15 cellular contexts compared by ENCODE assay signal in genomic region chr21:16891821-16892220, GRCh38.
DNase-seq lines count a peak whose midpoint lies in the region; ATAC-seq and TF ChIP-seq lines count a peak whose summit lies in the region.
"Had no signal": no experiment of that assay in that cellular context is flagged by ENCODE, and none has a peak within 500 bp of the region (broad histone marks: within the 10 kb centered on the region; RNA-seq: fewer than 3 reads in every experiment).

No MANE protein-coding gene starts in this region.

- ATAC-seq in omental fat pad (ENCODE audit: low FRiP score) (no peak), HG02981 (IDR thresholded peaks at IDR 0.05; ENCODE audit: unreplicated experiment) (no peak)
- ATAC-seq: natural killer cell had no signal

- CTCF ChIA-PET in HEK293 (lab: Yijun Ruan, JAX) (no interaction called here), RWPE1 (lab: Yijun Ruan, JAX) (no interaction called here)

- DNase-seq in astrocyte of the hippocampus (ENCODE audit: low read depth, low spot score) = peak; percentile 94
- peak; percentile 68 to 80 for DNase-seq in foreskin fibroblast
- DNase-seq in testis = peak; percentile 18
- DNase-seq in omental fat pad (ENCODE audit: low spot score) = no peak
- DNase-seq in RWPE1 (ENCODE audit: low spot score) = no peak
- DNase-seq: activated CD4-positive, alpha-beta memory T cell treated with anti-CD3 and anti-CD28 coated beads, Interleukin-2, amount 10 ng/mL, durations not matched to agents 7 days and 5 days; activated gamma-delta T cell treated with Interleukin-2 at 50 U/mL for 16 hours; cerebellar nuclear complex; DMS153; natural killer cell; NCI-H510A treated with DMSO at 0.1 percent for 48 hours had no signal

- TF ChIP-seq POLR2A in testis (IDR thresholded peaks at IDR 0.05) = no peak

- no peak overlapping the region for H3K4me3 ChIP-seq in HEK293 (ENCODE audit: low read depth, low read length)
- H3K4me3 ChIP-seq in foreskin fibroblast (ENCODE audit: low read depth in 1 of 2, low read length in 2 of 2) = no peak overlapping the region
- H3K4me3 ChIP-seq in testis = no peak overlapping the region
- H3K4me3 ChIP-seq: smooth muscle cell, thoracic aorta had no signal

- TF ChIP-seq CTCF in HEK293 (tag by site-specific recombination; IDR thresholded peaks at IDR 0.05) = no peak
- no peak for TF ChIP-seq CTCF in foreskin fibroblast (IDR thresholded peaks at IDR 0.05; ENCODE audit: low read depth, low read length)
- TF ChIP-seq CTCF in testis (IDR thresholded peaks at IDR 0.05) = no peak
- no peak for TF ChIP-seq CTCF in omental fat pad (IDR thresholded peaks at IDR 0.05)
- TF ChIP-seq CTCF in RWPE1 (conservative IDR thresholded peaks at IDR 0.05; ENCODE audit: low read depth) = no peak

- H3K4me1 ChIP-seq in HEK293 (ENCODE audit: control insufficient read depth, insufficient read depth, low read length) = no peaks in the 10 kb centered on the region
- peaks cover 4% of the 10 kb centered on the region for H3K4me1 ChIP-seq in testis

- H3K27ac ChIP-seq in HEK293 (ENCODE audit: extremely low read depth, low read depth, low read length) = no peak overlapping the region
- H3K27ac ChIP-seq in testis = no peak overlapping the region
- no peak overlapping the region for H3K27ac ChIP-seq in RWPE1
- H3K27ac ChIP-seq: thoracic aorta had no signal

- intact Hi-C loops in testis (cut with DNase I; ENCODE audit: low total_unique reads) = no loop called here

- H3K36me3 ChIP-seq in HEK293 (ENCODE audit: control insufficient read depth in 2 of 2, insufficient read depth in 1 of 2, low read length in 2 of 2) (no peaks in the 10 kb centered on the region), testis (ENCODE audit: low read depth, missing control alignments) (no peaks in the 10 kb centered on the region)
- H3K36me3 ChIP-seq: thoracic aorta had no signal

- POLR2A ChIA-PET in HEK293 (lab: Yijun Ruan, JAX) = no interaction called here
- POLR2A ChIA-PET in RWPE1 (lab: Yijun Ruan, JAX; ENCODE audit: low non-redundant PET) = no interaction called here

- no peaks in the 10 kb centered on the region for H3K27me3 ChIP-seq in testis

- no peaks in the 10 kb centered on the region for H3K9me3 ChIP-seq in HEK293 (ENCODE audit: control insufficient read depth, insufficient read depth, low read depth, low read length)
- no peaks in the 10 kb centered on the region for H3K9me3 ChIP-seq in testis
- H3K9me3 ChIP-seq: thoracic aorta had no signal

- WGBS in testis, 2 donors = 65 to 67% methylated on average over 1 of the region's 1 CpG

TF ChIP-seq in HEK293, 187 proteins besides CTCF, POLR2A, EP300 and RAD21:
- TF ChIP-seq ZNF701 (tag by site-specific recombination; IDR thresholded peaks at IDR 0.05) = no peak
- no peak for TF ChIP-seq ZBTB26 (tag by site-specific recombination; optimal IDR thresholded peaks at IDR 0.05)
- TF ChIP-seq ZNF211 (tag by site-specific recombination; IDR thresholded peaks at IDR 0.05; ENCODE audit: low read depth) = no peak
- TF ChIP-seq KLF9 (tag by site-specific recombination; IDR thresholded peaks at IDR 0.05; ENCODE audit: low read depth) = no peak
- no peak for TF ChIP-seq ZNF175 (tag by site-specific recombination; IDR thresholded peaks at IDR 0.05)
- no peak for TF ChIP-seq ZNF544 (tag by site-specific recombination; IDR thresholded peaks at IDR 0.05)
- TF ChIP-seq ZFP37 (tag by site-specific recombination; IDR thresholded peaks at IDR 0.05) = no peak
- 0 out of 2 replicates have a peak, but pooled peaks have one; percentile 9 for TF ChIP-seq ZFHX2 (tag by site-specific recombination; conservative IDR thresholded peaks at IDR 0.05)
- TF ChIP-seq ZNF549 (tag by site-specific recombination; IDR thresholded peaks at IDR 0.05) = no peak
TF ChIP-seq in HEK293: peak in this region for 1.

Comparison
In these comparisons a context has a peak if more than half of its experiments do, and no peak if none do; other contexts are left out.
1. DNase-seq: peak in astrocyte of the hippocampus (single experiment), foreskin fibroblast (2 of 2) and testis (single experiment); none in omental fat pad (single experiment) and RWPE1 (single experiment).